ENCODE assay signal across 8 cellular contexts in the genomic region with DNA sequence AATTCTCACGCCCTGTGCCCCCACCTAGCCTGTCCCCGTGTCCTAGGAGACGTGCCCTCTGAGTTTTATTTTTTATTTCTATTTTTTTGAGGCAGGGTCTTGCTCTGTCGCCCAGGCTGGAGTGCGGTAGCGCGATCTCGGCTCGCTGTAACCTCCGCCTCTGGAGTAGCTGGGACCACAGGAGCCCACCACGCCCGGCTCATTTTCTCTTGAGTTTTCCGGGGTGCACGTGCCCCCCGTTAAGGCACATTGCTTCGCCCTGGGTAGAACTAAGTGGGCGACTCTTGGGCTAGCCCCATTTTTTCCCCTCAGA. TPM values are rescaled to one million over a fixed set of nuclear protein-coding genes. Genes with fewer than 3 reads are reported as not detected.
DNase-seq lines count a peak whose midpoint lies in the region; ATAC-seq and TF ChIP-seq lines count a peak whose summit lies in the region.

No MANE protein-coding gene starts in this region.

- no peak for TF ChIP-seq CTCF in astrocyte of the cerebellum (IDR thresholded peaks at IDR 0.05; ENCODE audit: low read depth, low read length, missing control alignments)
- no peak for TF ChIP-seq CTCF in right lobe of liver (IDR thresholded peaks at IDR 0.05)

- H3K4me3 Mint-ChIP-seq in activated T-cell treated with anti-CD3 and anti-CD28 coated beads, Interleukin-2, amount 50 U/mL, for 24 hours, result peak overlapping the region; percentile 99

- no peak for TF ChIP-seq POLR2A in right lobe of liver (IDR thresholded peaks at IDR 0.05)

- peak overlapping the region; percentile 99 for H3K27ac Mint-ChIP-seq in activated T-cell treated with anti-CD3 and anti-CD28 coated beads, Interleukin-2, amount 50 U/mL, for 24 hours

- no peaks in the 10 kb centered on the region for H3K9me3 Mint-ChIP-seq in activated T-cell treated with anti-CD3 and anti-CD28 coated beads, Interleukin-2, amount 50 U/mL, for 24 hours

- H3K4me1 Mint-ChIP-seq in activated T-cell treated with anti-CD3 and anti-CD28 coated beads, Interleukin-2, amount 50 U/mL, for 24 hours (ENCODE audit: low read depth), result peaks cover 40% of the 10 kb centered on the region

- H3K27me3 ChIP-seq in right lobe of liver (no peaks in the 10 kb centered on the region), thymus (ENCODE audit: control insufficient read depth, insufficient read depth) (no peaks in the 10 kb centered on the region)

- H3K4me1 ChIP-seq in right lobe of liver, result peaks cover 0 to 10% (median 3%) of the 10 kb centered on the region in 4 donors
- peaks cover 18% of the 10 kb centered on the region for H3K4me1 ChIP-seq in thymus (ENCODE audit: control insufficient read depth, insufficient read depth, low read length)

- H3K27ac ChIP-seq in right lobe of liver (peak overlapping the region; percentile 62 to 86 (median 82)), thymus (ENCODE audit: low read depth) (no peak overlapping the region)

- H3K36me3 Mint-ChIP-seq in activated T-cell treated with anti-CD3 and anti-CD28 coated beads, Interleukin-2, amount 50 U/mL, for 24 hours (ENCODE audit: low read depth), result peaks cover 43% of the 10 kb centered on the region

- H3K36me3 ChIP-seq in right lobe of liver, result peaks cover 0 to 17% (median 0%) of the 10 kb centered on the region in 4 donors
- peaks cover 25% of the 10 kb centered on the region for H3K36me3 ChIP-seq in thymus (ENCODE audit: control insufficient read depth, insufficient read depth)

- 44% methylated on average over 17 of the region's 17 CpGs for WGBS in right lobe of liver (ENCODE audit: insufficient coverage, low coverage, low lambda C conversion rate, missing lambda C conversion rate)
- WGBS in thymus, result 44% methylated on average over 17 of the region's 17 CpGs

- in situ Hi-C loops in astrocyte of the cerebellum (cut with HindIII; ENCODE audit: low sequenced_read_pairs), result no loop called here

- H3K4me3 ChIP-seq in astrocyte of the cerebellum (ENCODE audit: low read depth, low read length) (peak overlapping the region; percentile 80), right lobe of liver (peak overlapping the region; percentile 82 to 95 (median 95)), thymus (ENCODE audit: low read length) (peak overlapping the region; percentile 74)

- no peak for DNase-seq in activated T-cell treated with anti-CD3 and anti-CD28 coated beads, Interleukin-2, amount 50 U/mL, for 24 hours
- no peak for DNase-seq in activated T-cell treated with anti-CD3 and anti-CD28 coated beads, Interleukin-2, amount 50 U/mL, for 48 hours
- DNase-seq in astrocyte of the cerebellum (ENCODE audit: low read depth), result no peak
- DNase-seq in right lobe of liver, result no peak
- DNase-seq in NAMALWA (ENCODE audit: low spot score), result no peak
- no peak for DNase-seq in NCI-H2081 (lab: John Stamatoyannopoulos, UW)

- no peaks in the 10 kb centered on the region for H3K9me3 ChIP-seq in right lobe of liver
- no peaks in the 10 kb centered on the region for H3K9me3 ChIP-seq in thymus (ENCODE audit: control insufficient read depth)

- ATAC-seq in right lobe of liver (no peak), HG03439 (IDR thresholded peaks at IDR 0.05; ENCODE audit: unreplicated experiment) (no peak)

- H3K27me3 Mint-ChIP-seq in activated T-cell treated with anti-CD3 and anti-CD28 coated beads, Interleukin-2, amount 50 U/mL, for 24 hours, result no peaks in the 10 kb centered on the region

- intact Hi-C loops in right lobe of liver (cut with DNase I), result no loop called here

RNA-seq across cellular contexts. Expression of a gene that starts 0.7 kb away (rescaled TPM):
- 10 to 100 TPM; 11.6 to 22.7 (median 14.4) TPM for total RNA-seq in right lobe of liver
- polyA plus RNA-seq in thymus, result 58.3 TPM
